ENCODE assay signal across 12 cellular contexts in the genomic region with DNA sequence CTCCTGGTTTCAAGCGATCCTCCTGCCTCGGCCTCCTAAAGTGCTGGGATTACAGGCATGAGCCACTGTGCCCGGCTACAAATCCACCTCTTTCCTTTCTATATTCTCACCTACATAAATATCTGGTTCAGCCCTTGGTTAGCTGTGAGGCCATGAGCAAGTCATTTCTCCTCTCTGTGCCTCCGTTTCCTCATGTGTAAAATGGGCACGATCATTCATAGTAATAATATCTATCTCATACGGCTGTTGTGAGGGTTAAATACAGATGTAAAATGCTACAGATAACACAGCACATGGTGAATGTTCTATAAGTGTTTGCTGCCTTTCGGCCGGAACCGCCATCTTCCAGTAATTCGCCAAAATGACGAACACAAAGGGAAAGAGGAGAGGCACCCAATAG. TPM values are rescaled to one million over a fixed set of nuclear protein-coding genes. Genes with fewer than 3 reads are reported as not detected.
DNase-seq lines count a peak whose midpoint lies in the region; ATAC-seq and TF ChIP-seq lines count a peak whose summit lies in the region.
"Had no signal": no experiment of that assay in that cellular context is flagged by ENCODE, and none has a peak within 500 bp of the region (broad histone marks: within the 10 kb centered on the region; RNA-seq: fewer than 3 reads in every experiment).

No MANE protein-coding gene starts in this region.

- H3K9me3 ChIP-seq in BLaER1 = no peaks in the 10 kb centered on the region
- no peaks in the 10 kb centered on the region for H3K9me3 ChIP-seq in ascending aorta
- H3K9me3 ChIP-seq in lung (ENCODE audit: control insufficient read depth in 2 of 2, insufficient read depth in 1 of 2, low read length in 1 of 2) = no peaks in the 10 kb centered on the region
- H3K9me3 ChIP-seq in skeletal muscle tissue (ENCODE audit: control insufficient read depth in 3 of 3, low read length in 3 of 3) = no peaks in the 10 kb centered on the region

- intact Hi-C loops in ascending aorta (cut with DNase I) = loop anchor here (2.0 to 10.0 kb wide), 2 partner anchors 31 to 1657 kb away; no protein-coding TSS in a partner anchor

- no peaks in the 10 kb centered on the region for H3K36me3 ChIP-seq in BLaER1
- H3K36me3 ChIP-seq in ascending aorta = peaks cover 0 to 2% of the 10 kb centered on the region in 2 donors
- no peaks in the 10 kb centered on the region for H3K36me3 ChIP-seq in lung (ENCODE audit: control insufficient read depth in 2 of 2, insufficient read depth in 2 of 2, low read length in 2 of 2)
- peaks cover 0 to 3% (median 0%) of the 10 kb centered on the region in 3 donors for H3K36me3 ChIP-seq in skeletal muscle tissue (ENCODE audit: control insufficient read depth in 3 of 3, insufficient read depth in 3 of 3, low read length in 3 of 3)

- H3K27me3 ChIP-seq in BLaER1 = no peaks in the 10 kb centered on the region
- H3K27me3 ChIP-seq in ascending aorta = no peaks in the 10 kb centered on the region
- H3K27me3 ChIP-seq in lung (ENCODE audit: control insufficient read depth, insufficient read depth) = no peaks in the 10 kb centered on the region
- H3K27me3 ChIP-seq in skeletal muscle tissue (ENCODE audit: control insufficient read depth in 3 of 3, insufficient read depth in 3 of 3, low read length in 3 of 3) = no peaks in the 10 kb centered on the region

- no peak overlapping the region for H3K4me3 ChIP-seq in BLaER1
- no peak overlapping the region for H3K4me3 ChIP-seq in ascending aorta
- H3K4me3 ChIP-seq in lung = no peak overlapping the region
- no peak overlapping the region for H3K4me3 ChIP-seq in skeletal muscle tissue (ENCODE audit: low read length in 3 of 3)

- TF ChIP-seq CTCF in ascending aorta (IDR thresholded peaks at IDR 0.05) = no peak
- no peak for TF ChIP-seq CTCF in lung (IDR thresholded peaks at IDR 0.05; ENCODE audit: control extremely low read depth, extremely low read depth)

- no peaks in the 10 kb centered on the region for H4K20me1 ChIP-seq in BLaER1

- no peak for DNase-seq in ascending aorta (ENCODE audit: low spot score in 2 of 2)
- no peak for DNase-seq in lung (ENCODE audit: low spot score)
- DNase-seq in NCI-H146 treated with DMSO at 0.1 percent for 48 hours (lab: John Stamatoyannopoulos, UW; ENCODE audit: unreplicated experiment) = no peak
- no peak for DNase-seq in NCI-H146 (lab: John Stamatoyannopoulos, UW)
- DNase-seq in activated T-cell treated with anti-CD3 and anti-CD28 coated beads, Interleukin-2, amount 50 U/mL, for 72 hours = no peak
- DNase-seq: activated CD4-positive, alpha-beta T cell treated with anti-CD3 and anti-CD28 coated beads for 1 hour; mesendoderm; NCI-H2171; T-helper 2 cell had no signal

- H3K4me3 Mint-ChIP-seq in activated T-cell treated with anti-CD3 and anti-CD28 coated beads, Interleukin-2, amount 50 U/mL, for 72 hours = no peak overlapping the region

- H3K27me3 Mint-ChIP-seq in activated T-cell treated with anti-CD3 and anti-CD28 coated beads, Interleukin-2, amount 50 U/mL, for 72 hours (ENCODE audit: low read depth) = no peaks in the 10 kb centered on the region

- H3K9ac ChIP-seq in BLaER1 (0 out of 2 replicates have a peak overlapping the region, but pooled peaks have one; percentile 69), skeletal muscle tissue (ENCODE audit: low read depth in 1 of 3, low read length in 3 of 3) (no peak overlapping the region)

- no peak for ATAC-seq in lung (ENCODE audit: insufficient read depth, low FRiP score)
- no peak for ATAC-seq in GM21390 (IDR thresholded peaks at IDR 0.05; ENCODE audit: unreplicated experiment)
- ATAC-seq in activated T-cell treated with anti-CD3 and anti-CD28 coated beads, Interleukin-2, amount 50 U/mL, for 72 hours (replicated peaks in 1 of 2) = no peak

- H3K4me2 ChIP-seq in BLaER1 = peak overlapping the region; percentile 83

- WGBS in lung, 2 donors = 92 to 93% methylated on average over 11 of the region's 11 CpGs

- H3K36me3 Mint-ChIP-seq in activated T-cell treated with anti-CD3 and anti-CD28 coated beads, Interleukin-2, amount 50 U/mL, for 72 hours (ENCODE audit: insufficient read depth in 2 of 2) = no peaks in the 10 kb centered on the region

- peaks cover 18% of the 10 kb centered on the region for H3K4me1 Mint-ChIP-seq in activated T-cell treated with anti-CD3 and anti-CD28 coated beads, Interleukin-2, amount 50 U/mL, for 72 hours (ENCODE audit: low read depth)

- no peak overlapping the region for H3K27ac Mint-ChIP-seq in activated T-cell treated with anti-CD3 and anti-CD28 coated beads, Interleukin-2, amount 50 U/mL, for 72 hours

- H3K27ac ChIP-seq in BLaER1 (peak overlapping the region; percentile 95), ascending aorta (peak overlapping the region; percentile 94 to 96), lung (ENCODE audit: low read depth in 1 of 2, low read length in 1 of 2) (peak overlapping the region; percentile 22 to 52), skeletal muscle tissue (ENCODE audit: low read depth, low read length) (peak overlapping the region; percentile 75)

- H3K4me1 ChIP-seq in BLaER1 (peaks cover 100% of the 10 kb centered on the region), ascending aorta (peaks cover 70 to 100% of the 10 kb centered on the region in 2 donors), lung (ENCODE audit: control insufficient read depth in 2 of 2, insufficient read depth in 2 of 2, low read length in 2 of 2) (peaks cover 29 to 36% of the 10 kb centered on the region in 2 donors), skeletal muscle tissue (ENCODE audit: control insufficient read depth in 3 of 3, insufficient read depth in 3 of 3, low read length in 3 of 3) (peaks cover 86% of the 10 kb centered on the region in 3 donors)

- H3K9me3 Mint-ChIP-seq in activated T-cell treated with anti-CD3 and anti-CD28 coated beads, Interleukin-2, amount 50 U/mL, for 72 hours = no peaks in the 10 kb centered on the region

RNA-seq across cellular contexts. Expression of gene HSPG2, which starts 29.4 kb away (rescaled TPM):
- total RNA-seq in ascending aorta = 1,294 TPM
- 100 to 1,000 TPM; 180 to 335 TPM for total RNA-seq in lung
- 100 to 1,000 TPM in 1 of 2 donors, 10 to 100 TPM in 1; 58.0 to 100 TPM for polyA plus RNA-seq in lung
- 152 TPM for total RNA-seq in skeletal muscle tissue
- 10 to 100 TPM in 1 of 2 donors, 1 to 10 TPM in 1; 4.4 to 11.5 TPM for total RNA-seq in activated T-cell treated with anti-CD3 and anti-CD28 coated beads, Interleukin-2, amount 50 U/mL, for 72 hours

Comparison
In these comparisons a context has a peak if more than half of its experiments do, and no peak if none do; other contexts are left out.
1. H3K27ac ChIP-seq: peak in every context shown above with its lines; median percentile 95 in BLaER1; 95 in ascending aorta; 75 in skeletal muscle tissue; 37 in lung.
2. RNA of gene HSPG2, which starts 29.4 kb away (total RNA-seq): 1,294 TPM in ascending aorta (single experiment), 180 to 335 TPM in lung and 152 TPM in skeletal muscle tissue (single experiment); 4.4 to 11.5 TPM in activated T-cell treated with anti-CD3 and anti-CD28 coated beads, Interleukin-2, amount 50 U/mL, for 72 hours; every median in the first group is over 10 times any median in the second.